Comparison of ENCODE assay signal across 13 cellular contexts in the genomic region with DNA sequence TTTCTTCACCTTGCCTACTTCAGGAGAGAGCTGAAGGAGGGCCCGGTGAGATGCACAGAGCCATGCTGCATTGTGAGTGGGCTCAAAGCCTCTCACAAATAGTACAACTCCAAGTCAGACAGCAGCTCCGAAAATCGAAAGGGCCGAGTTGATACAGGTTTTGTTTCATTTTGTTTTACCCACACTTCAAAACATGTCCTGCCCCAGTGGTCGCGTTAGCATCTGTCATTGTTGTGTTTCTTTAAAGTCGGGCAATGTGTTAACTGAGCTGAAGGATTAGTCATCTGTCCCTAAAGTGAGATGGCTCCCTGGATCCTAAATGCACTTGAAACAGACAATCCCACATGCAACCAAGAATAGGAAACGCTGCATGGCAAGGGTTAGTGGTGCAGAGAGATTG.
DNase-seq lines count a peak whose midpoint lies in the region; ATAC-seq lines count a peak whose summit lies in the region.
"Had no signal": no experiment of that assay in that cellular context is flagged by ENCODE, and none has a peak within 500 bp of the region (broad histone marks: within the 10 kb centered on the region; RNA-seq: fewer than 3 reads in every experiment).

No MANE protein-coding gene starts in this region.

- peak; percentile 52 for DNase-seq in activated CD8-positive, alpha-beta memory T cell treated with anti-CD3 and anti-CD28 coated beads, Interleukin-2, amount 10 ng/mL, durations not matched to agents 7 days and 5 days
- DNase-seq in activated CD8-positive, alpha-beta memory T cell treated with anti-CD3 and anti-CD28 coated beads for 24 hours: no peak
- peak; percentile 24 for DNase-seq in activated CD4-positive, alpha-beta memory T cell treated with anti-CD3 and anti-CD28 coated beads, Interleukin-2, amount 10 ng/mL, durations not matched to agents 7 days and 5 days
- no peak for DNase-seq in stimulated activated naive CD8-positive, alpha-beta T cell treated with anti-CD3 and anti-CD28 coated beads, Interleukin-15, Interleukin-2, amounts not matched to agents 100 U/mL and 50 U/mL, for 24 hours
- DNase-seq in globus pallidus (ENCODE audit: low spot score): no peak
- DNase-seq in mesendoderm: no peak
- no peak for DNase-seq in occipital lobe (lab: John Stamatoyannopoulos, UW)
- DNase-seq: hippocampal formation, NCI-H1092, SHP77 treated with DMSO at 0.1 percent for 48 hours, upper lobe of right lung had no signal

- H3K4ac ChIP-seq in mesendoderm (ENCODE audit: low read depth, low read length): no peak overlapping the region

- no peaks in the 10 kb centered on the region for H3K27me3 Mint-ChIP-seq in activated CD8-positive, alpha-beta memory T cell treated with anti-CD3 and anti-CD28 coated beads, Interleukin-2, amount 10 ng/mL, durations not matched to agents 7 days and 5 days
- H3K27me3 Mint-ChIP-seq in activated CD4-positive, alpha-beta memory T cell treated with anti-CD3 and anti-CD28 coated beads, Interleukin-2, amount 10 ng/mL, durations not matched to agents 7 days and 5 days: no peaks in the 10 kb centered on the region

- peaks cover 12% of the 10 kb centered on the region for H3K4me1 Mint-ChIP-seq in activated CD8-positive, alpha-beta memory T cell treated with anti-CD3 and anti-CD28 coated beads, Interleukin-2, amount 10 ng/mL, durations not matched to agents 7 days and 5 days
- H3K4me1 Mint-ChIP-seq in activated CD4-positive, alpha-beta memory T cell treated with anti-CD3 and anti-CD28 coated beads, Interleukin-2, amount 10 ng/mL, durations not matched to agents 7 days and 5 days: peaks cover 24% of the 10 kb centered on the region

- peak overlapping the region; percentile 61 for H3K4me3 Mint-ChIP-seq in activated CD8-positive, alpha-beta memory T cell treated with anti-CD3 and anti-CD28 coated beads, Interleukin-2, amount 10 ng/mL, durations not matched to agents 7 days and 5 days
- peak overlapping the region; percentile 52 for H3K4me3 Mint-ChIP-seq in activated CD4-positive, alpha-beta memory T cell treated with anti-CD3 and anti-CD28 coated beads, Interleukin-2, amount 10 ng/mL, durations not matched to agents 7 days and 5 days
- H3K4me3 Mint-ChIP-seq: nephron had no signal

- no peak overlapping the region for H2AK5ac ChIP-seq in mesendoderm (ENCODE audit: low read length)

- no peak overlapping the region for H2BK120ac ChIP-seq in mesendoderm (ENCODE audit: low read depth, low read length)

- no peak overlapping the region for H3K23ac ChIP-seq in mesendoderm (ENCODE audit: low read length)

- no peaks in the 10 kb centered on the region for H3K79me1 ChIP-seq in mesendoderm (ENCODE audit: low read length)

- no peaks in the 10 kb centered on the region for H3K79me2 ChIP-seq in mesendoderm (ENCODE audit: control insufficient read depth, insufficient read depth, low read length)

- H3K27ac Mint-ChIP-seq in activated CD8-positive, alpha-beta memory T cell treated with anti-CD3 and anti-CD28 coated beads, Interleukin-2, amount 10 ng/mL, durations not matched to agents 7 days and 5 days: peak overlapping the region; percentile 9
- peak overlapping the region; percentile 1 for H3K27ac Mint-ChIP-seq in activated CD4-positive, alpha-beta memory T cell treated with anti-CD3 and anti-CD28 coated beads, Interleukin-2, amount 10 ng/mL, durations not matched to agents 7 days and 5 days
- H3K27ac Mint-ChIP-seq: nephron had no signal

- no CpG with 5 or more reads among the region's 8 CpGs for WGBS in mesendoderm (ENCODE audit: extremely low coverage, insufficient coverage, low lambda C conversion rate)

- no peak overlapping the region for H2BK15ac ChIP-seq in mesendoderm (replicated peaks; ENCODE audit: low read depth)

- H3K9me3 Mint-ChIP-seq in activated CD8-positive, alpha-beta memory T cell treated with anti-CD3 and anti-CD28 coated beads, Interleukin-2, amount 10 ng/mL, durations not matched to agents 7 days and 5 days (ENCODE audit: low read depth): peaks cover 3% of the 10 kb centered on the region
- peaks cover 21% of the 10 kb centered on the region for H3K9me3 Mint-ChIP-seq in activated CD4-positive, alpha-beta memory T cell treated with anti-CD3 and anti-CD28 coated beads, Interleukin-2, amount 10 ng/mL, durations not matched to agents 7 days and 5 days

- no peaks in the 10 kb centered on the region for H3K36me3 ChIP-seq in mesendoderm (ENCODE audit: control insufficient read depth, insufficient read depth, low read length)
- H3K36me3 ChIP-seq: upper lobe of right lung had no signal

- H4K8ac ChIP-seq in mesendoderm (ENCODE audit: low read depth, low read length): no peak overlapping the region

- H3K9ac ChIP-seq in mesendoderm (ENCODE audit: low read length): no peak overlapping the region

- H4K5ac ChIP-seq in mesendoderm (ENCODE audit: low read length): no peak overlapping the region

- POLR2A ChIA-PET in activated CD4-positive, alpha-beta memory T cell treated with anti-CD3 and anti-CD28 coated beads, Interleukin-2, amount 10 ng/mL, durations not matched to agents 7 days and 5 days (lab: Charles Lee): interaction anchor here (1.5 to 1.7 kb wide), 2 partner anchors 10 to 47 kb away, joined by 5 to 12 read pairs; no protein-coding TSS in a partner anchor

- no peak overlapping the region for H3K4me3 ChIP-seq in mesendoderm (ENCODE audit: low read length)
- H3K4me3 ChIP-seq: upper lobe of right lung had no signal

- no peak overlapping the region for H3K18ac ChIP-seq in mesendoderm (ENCODE audit: low read length)

- no peak overlapping the region for H3K27ac ChIP-seq in mesendoderm (ENCODE audit: low read depth, low read length)
- H3K27ac ChIP-seq: upper lobe of right lung had no signal

- H3K4me1 ChIP-seq in mesendoderm (ENCODE audit: control insufficient read depth, low read depth, low read length): no peaks in the 10 kb centered on the region
- H3K4me1 ChIP-seq: upper lobe of right lung had no signal

- CTCF ChIA-PET in activated CD8-positive, alpha-beta memory T cell treated with anti-CD3 and anti-CD28 coated beads, Interleukin-2, amount 10 ng/mL, durations not matched to agents 7 days and 5 days (lab: Charles Lee): interaction anchor here (1.1 kb wide), 1 partner anchor 88 kb away, joined by 3 read pairs; no protein-coding TSS in a partner anchor
- CTCF ChIA-PET in activated CD4-positive, alpha-beta memory T cell treated with anti-CD3 and anti-CD28 coated beads, Interleukin-2, amount 10 ng/mL, durations not matched to agents 7 days and 5 days (lab: Charles Lee): interaction anchor here (2.3 kb wide), 1 partner anchor 9 kb away, joined by 9 read pairs; no protein-coding TSS in a partner anchor

- H2BK5ac ChIP-seq in mesendoderm (ENCODE audit: low read length): no peak overlapping the region

- peak; percentile 53 for ATAC-seq in activated CD8-positive, alpha-beta memory T cell treated with anti-CD3 and anti-CD28 coated beads, Interleukin-2, amount 10 ng/mL, durations not matched to agents 7 days and 5 days
- peak; percentile 62 for ATAC-seq in HG02870 (IDR thresholded peaks at IDR 0.05; ENCODE audit: unreplicated experiment)
- ATAC-seq in stimulated activated naive CD8-positive, alpha-beta T cell treated with anti-CD3 and anti-CD28 coated beads, Interleukin-15, Interleukin-2, amounts not matched to agents 100 U/mL and 50 U/mL, for 24 hours: peak; percentile 64
- ATAC-seq: upper lobe of right lung had no signal

- H3K4me2 ChIP-seq in mesendoderm (ENCODE audit: low read length): no peak overlapping the region

- H3K27me3 ChIP-seq in mesendoderm (ENCODE audit: insufficient read depth, low read length, poor library complexity): no peaks in the 10 kb centered on the region
- H3K27me3 ChIP-seq: upper lobe of right lung had no signal

- H3K36me3 Mint-ChIP-seq in activated CD8-positive, alpha-beta memory T cell treated with anti-CD3 and anti-CD28 coated beads, Interleukin-2, amount 10 ng/mL, durations not matched to agents 7 days and 5 days: peaks cover 11% of the 10 kb centered on the region
- peaks cover 8% of the 10 kb centered on the region for H3K36me3 Mint-ChIP-seq in activated CD4-positive, alpha-beta memory T cell treated with anti-CD3 and anti-CD28 coated beads, Interleukin-2, amount 10 ng/mL, durations not matched to agents 7 days and 5 days (ENCODE audit: low read depth)

- no peak overlapping the region for H3K56ac ChIP-seq in mesendoderm (ENCODE audit: low read length)

Comparison
In these comparisons a context has a peak if more than half of its experiments do, and no peak if none do; other contexts are left out.
1. DNase-seq: peak in activated CD8-positive, alpha-beta memory T cell treated with anti-CD3 and anti-CD28 coated beads, Interleukin-2, amount 10 ng/mL, durations not matched to agents 7 days and 5 days (single experiment) and activated CD4-positive, alpha-beta memory T cell treated with anti-CD3 and anti-CD28 coated beads, Interleukin-2, amount 10 ng/mL, durations not matched to agents 7 days and 5 days (single experiment); none in activated CD8-positive, alpha-beta memory T cell treated with anti-CD3 and anti-CD28 coated beads for 24 hours (single experiment), stimulated activated naive CD8-positive, alpha-beta T cell treated with anti-CD3 and anti-CD28 coated beads, Interleukin-15, Interleukin-2, amounts not matched to agents 100 U/mL and 50 U/mL, for 24 hours (single experiment), globus pallidus (single experiment), mesendoderm (single experiment) and occipital lobe (single experiment).
2. Peak in every context shown above with its lines, with median percentiles within 50 percentile points of each other: ATAC-seq.